ENCODE assay signal across 33 cellular contexts in the genomic region with DNA sequence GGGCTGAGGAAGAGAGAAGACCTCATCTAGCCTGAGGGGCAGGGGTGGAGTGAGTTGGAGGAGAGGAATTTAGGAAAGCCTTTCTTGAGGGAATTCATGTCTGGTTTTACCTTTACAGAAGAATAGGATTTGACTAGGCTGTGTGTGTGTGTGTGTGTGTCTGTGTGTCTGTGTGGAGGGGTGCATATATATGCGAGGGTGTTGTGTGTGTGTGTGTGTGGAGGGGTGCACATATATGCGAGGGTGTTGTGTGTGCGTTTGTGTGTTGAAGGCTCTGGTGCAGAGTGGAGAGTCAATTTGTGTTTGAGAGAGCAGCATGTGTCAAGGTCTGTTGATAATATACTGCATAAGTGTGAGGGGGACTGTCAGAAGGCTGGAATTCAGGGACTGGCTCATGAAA.
"Had no signal": no experiment of that assay in that cellular context is flagged by ENCODE, and none has a peak within 500 bp of the region (broad histone marks: within the 10 kb centered on the region; RNA-seq: fewer than 3 reads in every experiment).

No MANE protein-coding gene starts in this region.

- ATAC-seq: activated CD8-positive, alpha-beta T cell treated with anti-CD3 and anti-CD28 coated beads for 36 hours; activated naive CD4-positive, alpha-beta T cell treated with anti-CD3 and anti-CD28 coated beads, Interleukin-2, amount 50 U/mL, for 72 hours; activated T-cell treated with anti-CD3 and anti-CD28 coated beads, Interleukin-2, amount 50 U/mL, for 4 hours; activated T-cell treated with anti-CD3 and anti-CD28 coated beads, Interleukin-2, amount 50 U/mL, for 72 hours; activated T-helper 17 cell treated with anti-CD3 and anti-CD28 coated beads, Interleukin-2, amount 50 U/mL, for 72 hours; body of pancreas had no signal

- H3K36me3 Mint-ChIP-seq: activated CD4-positive, alpha-beta memory T cell treated with anti-CD3 and anti-CD28 coated beads for 36 hours; activated naive CD4-positive, alpha-beta T cell treated with anti-CD3 and anti-CD28 coated beads, Interleukin-2, amount 50 U/mL, for 72 hours had no signal

- DNase-seq: activated B cell treated with CpG ODN at 0.5 μM for 24 hours; activated CD4-positive, alpha-beta memory T cell treated with anti-CD3 and anti-CD28 coated beads for 36 hours; activated CD4-positive, alpha-beta T cell treated with anti-CD3 and anti-CD28 coated beads for 4 hours; activated CD4-positive, alpha-beta T cell treated with anti-CD3 and anti-CD28 coated beads, Interleukin-2, amount 10 ng/mL, durations not matched to agents 24 days and 14 days; activated CD4-positive, alpha-beta T cell treated with anti-CD3 and anti-CD28 coated beads, Interleukin-2, amount 50 U/mL, for 1 hour; activated CD4-positive, alpha-beta T cell treated with anti-CD3 and anti-CD28 coated beads, Interleukin-2, amount 50 U/mL, for 4 hours; activated CD4-positive, CD25-positive, alpha-beta regulatory T cell treated with anti-CD3 and anti-CD28 coated beads, Interleukin-2, amount 50 U/mL, for 72 hours; activated CD8-positive, alpha-beta memory T cell treated with anti-CD3 and anti-CD28 coated beads, Interleukin-2, amount 50 U/mL, for 4 hours; activated CD8-positive, alpha-beta T cell treated with anti-CD3 and anti-CD28 coated beads for 36 hours; activated effector memory CD4-positive, alpha-beta T cell treated with anti-CD3 and anti-CD28 coated beads, Interleukin-2, amount 50 U/mL, for 16 hours; activated gamma-delta T cell treated with Interleukin-2 at 50 U/mL for 16 hours; activated naive CD4-positive, alpha-beta T cell; activated naive CD4-positive, alpha-beta T cell treated with anti-CD3 and anti-CD28 coated beads for 36 hours; activated naive CD4-positive, alpha-beta T cell treated with anti-CD3 and anti-CD28 coated beads, Interleukin-2, amount 50 U/mL, for 16 hours; activated naive CD8-positive, alpha-beta T cell treated with anti-CD3 and anti-CD28 coated beads for 36 hours; activated T-cell treated with anti-CD3 and anti-CD28 coated beads for 4 hours; activated T-cell treated with anti-CD3 and anti-CD28 coated beads, Interleukin-2, amount 50 U/mL, for 1 hour; activated T-cell treated with anti-CD3 and anti-CD28 coated beads, Interleukin-2, amount 50 U/mL, for 4 hours; activated T-cell treated with anti-CD3 and anti-CD28 coated beads, Interleukin-2, amount 50 U/mL, for 72 hours; adrenal gland; amniotic stem cell; aorta; body of pancreas; brain microvascular endothelial cell; central memory CD4-positive, alpha-beta T cell; T-helper 1 cell; T-helper 2 cell; T-helper 9 cell had no signal

- H3K4me1 Mint-ChIP-seq: activated B cell treated with CpG ODN at 0.5 μM for 24 hours; activated CD4-positive, alpha-beta T cell treated with anti-CD3 and anti-CD28 coated beads, Interleukin-2, amount 10 ng/mL, durations not matched to agents 24 days and 14 days; activated naive CD8-positive, alpha-beta T cell treated with anti-CD3 and anti-CD28 coated beads for 36 hours; activated T-helper 17 cell treated with anti-CD3 and anti-CD28 coated beads, Interleukin-2, amount 50 U/mL, for 72 hours had no signal

- H3K4me3 Mint-ChIP-seq: activated B cell treated with CpG ODN at 0.5 μM for 24 hours; activated CD4-positive, alpha-beta memory T cell treated with anti-CD3 and anti-CD28 coated beads for 36 hours; activated CD4-positive, alpha-beta T cell treated with anti-CD3 and anti-CD28 coated beads, Interleukin-2, amount 10 ng/mL, durations not matched to agents 24 days and 14 days; activated CD8-positive, alpha-beta T cell treated with anti-CD3 and anti-CD28 coated beads for 36 hours; activated naive CD4-positive, alpha-beta T cell treated with anti-CD3 and anti-CD28 coated beads for 36 hours; activated naive CD8-positive, alpha-beta T cell treated with anti-CD3 and anti-CD28 coated beads for 36 hours; activated T-cell treated with anti-CD3 and anti-CD28 coated beads, Interleukin-2, amount 50 U/mL, for 4 hours; activated T-cell treated with anti-CD3 and anti-CD28 coated beads, Interleukin-2, amount 50 U/mL, for 72 hours; activated T-helper 1 cell treated with anti-CD3 and anti-CD28 coated beads, Interleukin-12 subunit alpha, Interleukin-12 subunit beta, Interleukin-2, Interleukin-4 antibody, amounts not matched to agents 30 ng/mL and 10 ng/mL and 1 ng/mL, durations not matched to agents 14 hours and 24 hours and 36 hours; activated T-helper 17 cell treated with anti-CD3 and anti-CD28 coated beads, Interleukin-2, amount 50 U/mL, for 72 hours; T-helper 1 cell treated with Interleukin-12 subunit alpha and Interleukin-12 subunit beta and Interleukin-4 antibody, amounts not matched to agents 30 μg/mL and 1 μg/mL, for 36 hours; T-helper 2 cell treated with Interferon-gamma antibody and Interleukin-4, amounts not matched to agents 5 μg/mL and 100 μg/mL, for 36 hours had no signal

- H3K27ac Mint-ChIP-seq: activated B cell treated with CpG ODN at 0.5 μM for 24 hours; activated CD4-positive, alpha-beta memory T cell treated with anti-CD3 and anti-CD28 coated beads for 36 hours; activated CD4-positive, alpha-beta T cell treated with anti-CD3 and anti-CD28 coated beads, Interleukin-2, amount 10 ng/mL, durations not matched to agents 24 days and 14 days; activated CD8-positive, alpha-beta T cell treated with anti-CD3 and anti-CD28 coated beads for 36 hours; activated naive CD4-positive, alpha-beta T cell treated with anti-CD3 and anti-CD28 coated beads for 36 hours; activated naive CD4-positive, alpha-beta T cell treated with anti-CD3 and anti-CD28 coated beads, Interleukin-2, amount 50 U/mL, for 72 hours; activated naive CD8-positive, alpha-beta T cell treated with anti-CD3 and anti-CD28 coated beads for 36 hours; activated T-cell treated with anti-CD3 and anti-CD28 coated beads, Interleukin-2, amount 50 U/mL, for 72 hours; activated T-helper 1 cell treated with anti-CD3 and anti-CD28 coated beads, Interleukin-12 subunit alpha, Interleukin-12 subunit beta, Interleukin-2, Interleukin-4 antibody, amounts not matched to agents 30 ng/mL and 10 ng/mL and 1 ng/mL, durations not matched to agents 14 hours and 24 hours and 36 hours; activated T-helper 17 cell treated with anti-CD3 and anti-CD28 coated beads, Interleukin-2, amount 50 U/mL, for 72 hours; T-helper 1 cell treated with Interleukin-12 subunit alpha and Interleukin-12 subunit beta and Interleukin-4 antibody, amounts not matched to agents 30 μg/mL and 1 μg/mL, for 36 hours; T-helper 2 cell treated with Interferon-gamma antibody and Interleukin-4, amounts not matched to agents 5 μg/mL and 100 μg/mL, for 36 hours had no signal

- H3K9me3 Mint-ChIP-seq: activated B cell treated with CpG ODN at 0.5 μM for 24 hours; activated CD4-positive, alpha-beta memory T cell treated with anti-CD3 and anti-CD28 coated beads for 36 hours; activated CD4-positive, alpha-beta T cell treated with anti-CD3 and anti-CD28 coated beads, Interleukin-2, amount 10 ng/mL, durations not matched to agents 24 days and 14 days; activated CD8-positive, alpha-beta T cell treated with anti-CD3 and anti-CD28 coated beads for 36 hours; activated naive CD4-positive, alpha-beta T cell treated with anti-CD3 and anti-CD28 coated beads for 36 hours; activated naive CD4-positive, alpha-beta T cell treated with anti-CD3 and anti-CD28 coated beads, Interleukin-2, amount 50 U/mL, for 72 hours; activated naive CD8-positive, alpha-beta T cell treated with anti-CD3 and anti-CD28 coated beads for 36 hours; activated T-cell treated with anti-CD3 and anti-CD28 coated beads, Interleukin-2, amount 50 U/mL, for 4 hours; activated T-cell treated with anti-CD3 and anti-CD28 coated beads, Interleukin-2, amount 50 U/mL, for 72 hours; activated T-helper 1 cell treated with anti-CD3 and anti-CD28 coated beads, Interleukin-12 subunit alpha, Interleukin-12 subunit beta, Interleukin-2, Interleukin-4 antibody, amounts not matched to agents 30 ng/mL and 10 ng/mL and 1 ng/mL, durations not matched to agents 14 hours and 24 hours and 36 hours; activated T-helper 17 cell treated with anti-CD3 and anti-CD28 coated beads, Interleukin-2, amount 50 U/mL, for 72 hours; T-helper 1 cell treated with Interleukin-12 subunit alpha and Interleukin-12 subunit beta and Interleukin-4 antibody, amounts not matched to agents 30 μg/mL and 1 μg/mL, for 36 hours; T-helper 2 cell treated with Interferon-gamma antibody and Interleukin-4, amounts not matched to agents 5 μg/mL and 100 μg/mL, for 36 hours had no signal
